ENCODE assay signal across 26 cellular contexts in genomic region chr6:40901322-40902055, GRCh38.
"Had no signal": no experiment of that assay in that cellular context is flagged by ENCODE, and none has a peak within 500 bp of the region (broad histone marks: within the 10 kb centered on the region; RNA-seq: fewer than 3 reads in every experiment).

No MANE protein-coding gene starts in this region.

- ATAC-seq: activated CD8-positive, alpha-beta memory T cell treated with anti-CD3 and anti-CD28 coated beads, Interleukin-2, amount 10 ng/mL, durations not matched to agents 7 days and 5 days; activated T-helper 17 cell treated with anti-CD3 and anti-CD28 coated beads, Interleukin-2, amount 50 U/mL, for 72 hours; natural killer cell; SK-N-SH treated with all-trans-retinoic acid at 6 μM for 48 hours had no signal

- H3K27me3 ChIP-seq: brain microvascular endothelial cell, esophagus muscularis mucosa, ovary, sigmoid colon, transverse colon had no signal

- H3K9me3 ChIP-seq: esophagus muscularis mucosa, ovary, sigmoid colon, transverse colon had no signal

- H3K36me3 ChIP-seq: brain microvascular endothelial cell, esophagus muscularis mucosa, ovary, sigmoid colon, transverse colon had no signal

- DNase-seq: activated B cell treated with CpG ODN at 0.5 μM for 24 hours; activated CD4-positive, alpha-beta memory T cell treated with anti-CD3 and anti-CD28 coated beads, Interleukin-2, amount 10 ng/mL, durations not matched to agents 7 days and 5 days; activated CD4-positive, alpha-beta T cell treated with anti-CD3 and anti-CD28 coated beads for 48 hours; activated CD8-positive, alpha-beta memory T cell treated with anti-CD3 and anti-CD28 coated beads, Interleukin-2, amount 10 ng/mL, durations not matched to agents 7 days and 5 days; activated naive CD4-positive, alpha-beta T cell; activated naive CD8-positive, alpha-beta T cell treated with anti-CD3 and anti-CD28 coated beads, Interleukin-2, amount 10 ng/mL, durations not matched to agents 7 days and 5 days; brain microvascular endothelial cell; cerebellar nuclear complex; effector CD8-positive, alpha-beta T cell; hippocampal formation; kidney; mesenchymal stem cell; natural killer cell; ovary; sigmoid colon; stimulated activated CD4-positive, alpha-beta T cell treated with anti-CD3 and anti-CD28 coated beads, Interleukin-12 subunit alpha, Interleukin-12 subunit beta, amount 100 ng/mL, for 4 hours; stimulated activated CD4-positive, alpha-beta T cell treated with anti-CD3 and anti-CD28 coated beads, Interleukin-1b, Interleukin-23, amount 100 ng/mL, for 48 hours; stimulated activated CD8-positive, alpha-beta memory T cell treated with anti-CD3 and anti-CD28 coated beads, Interleukin-4, amount 100 ng/mL, for 48 hours; stimulated activated naive CD4-positive, alpha-beta T cell; substantia nigra; T-helper 1 cell; T-helper 9 cell; transverse colon had no signal

- H3K4me1 ChIP-seq: transverse colon had no signal

- H3K27ac ChIP-seq: brain microvascular endothelial cell, ovary, transverse colon had no signal

- H3K4me3 ChIP-seq: esophagus muscularis mucosa, ovary, sigmoid colon, transverse colon had no signal
